ENCODE assay signal across 15 cellular contexts in genomic region chr22:41821449-41822030, GRCh38. TPM values are rescaled to one million over a fixed set of nuclear protein-coding genes. Genes with fewer than 3 reads are reported as not detected.
DNase-seq lines count a peak whose midpoint lies in the region; ATAC-seq and TF ChIP-seq lines count a peak whose summit lies in the region.
"Had no signal": no experiment of that assay in that cellular context is flagged by ENCODE, and none has a peak within 500 bp of the region (broad histone marks: within the 10 kb centered on the region; RNA-seq: fewer than 3 reads in every experiment).

No MANE protein-coding gene starts in this region.

- no peak overlapping the region for H3K4me3 Mint-ChIP-seq in stimulated activated naive CD8-positive, alpha-beta T cell treated with anti-CD3 and anti-CD28 coated beads, Interleukin-15, Interleukin-2, amounts not matched to agents 100 ng/mL and 50 ng/mL, for 24 hours
- no peak overlapping the region for H3K4me3 Mint-ChIP-seq in stimulated activated naive CD8-positive, alpha-beta T cell treated with anti-CD3 and anti-CD28 coated beads, Interleukin-15, amount 100 ng/mL, for 72 hours
- H3K4me3 Mint-ChIP-seq in T-helper 17 cell = no peak overlapping the region
- no peak overlapping the region for H3K4me3 Mint-ChIP-seq in effector memory CD8-positive, alpha-beta T cell

- H3K36me3 ChIP-seq in left lung = peaks cover 0 to 28% of the 10 kb centered on the region in 2 donors
- no peaks in the 10 kb centered on the region for H3K36me3 ChIP-seq in right lobe of liver
- H3K36me3 ChIP-seq: pancreas had no signal

- H3K4me3 ChIP-seq in left lung (no peak overlapping the region), right lobe of liver (no peak overlapping the region)
- H3K4me3 ChIP-seq: pancreas had no signal

- no peak for DNase-seq in stimulated activated naive CD8-positive, alpha-beta T cell treated with anti-CD3 and anti-CD28 coated beads, Interleukin-15, amount 100 ng/mL, for 72 hours
- DNase-seq in T-helper 17 cell = no peak
- no peak for DNase-seq in effector memory CD8-positive, alpha-beta T cell
- no peak for DNase-seq in left lung
- DNase-seq in HuH-7 (ENCODE audit: low spot score) = no peak
- no peak for DNase-seq in right lobe of liver
- DNase-seq: DMS153; hippocampal formation; kidney glomerular epithelial cell; NCI-H2029 treated with DMSO at 0.1 percent for 48 hours; NCI-H526 treated with DMSO at 0.1 percent for 48 hours; pancreas; stimulated activated CD4-positive, alpha-beta T cell treated with anti-CD3 and anti-CD28 coated beads, Interleukin-2, amount 100 ng/mL, for 48 hours had no signal

- peaks cover 9 to 12% of the 10 kb centered on the region in 2 donors for H3K4me1 ChIP-seq in left lung
- H3K4me1 ChIP-seq in right lobe of liver = no peaks in the 10 kb centered on the region

- no peaks in the 10 kb centered on the region for H3K27me3 ChIP-seq in left lung
- H3K27me3 ChIP-seq in right lobe of liver = no peaks in the 10 kb centered on the region
- H3K27me3 ChIP-seq: pancreas had no signal

- TF ChIP-seq CTCF in left lung (IDR thresholded peaks at IDR 0.05) = no peak
- no peak for TF ChIP-seq CTCF in right lobe of liver (IDR thresholded peaks at IDR 0.05)

- H3K9me3 ChIP-seq in T-helper 17 cell (ENCODE audit: control insufficient read depth, low read length, poor library complexity, severe bottlenecking) (no peaks in the 10 kb centered on the region), left lung (no peaks in the 10 kb centered on the region), right lobe of liver (no peaks in the 10 kb centered on the region)
- H3K9me3 ChIP-seq: pancreas had no signal

- peaks cover 30% of the 10 kb centered on the region for H3K4me1 Mint-ChIP-seq in stimulated activated naive CD8-positive, alpha-beta T cell treated with anti-CD3 and anti-CD28 coated beads, Interleukin-15, Interleukin-2, amounts not matched to agents 100 ng/mL and 50 ng/mL, for 24 hours (ENCODE audit: low read depth)
- H3K4me1 Mint-ChIP-seq in stimulated activated naive CD8-positive, alpha-beta T cell treated with anti-CD3 and anti-CD28 coated beads, Interleukin-15, amount 100 ng/mL, for 72 hours = peaks cover 29% of the 10 kb centered on the region
- peaks cover 21% of the 10 kb centered on the region for H3K4me1 Mint-ChIP-seq in T-helper 17 cell
- peaks cover 13 to 18% of the 10 kb centered on the region in 2 donors for H3K4me1 Mint-ChIP-seq in effector memory CD8-positive, alpha-beta T cell (ENCODE audit: low read depth in 2 of 2)

- H3K27ac Mint-ChIP-seq in stimulated activated naive CD8-positive, alpha-beta T cell treated with anti-CD3 and anti-CD28 coated beads, Interleukin-15, Interleukin-2, amounts not matched to agents 100 ng/mL and 50 ng/mL, for 24 hours = peak overlapping the region; percentile 94
- no peak overlapping the region for H3K27ac Mint-ChIP-seq in stimulated activated naive CD8-positive, alpha-beta T cell treated with anti-CD3 and anti-CD28 coated beads, Interleukin-15, amount 100 ng/mL, for 72 hours
- peak overlapping the region; percentile 89 for H3K27ac Mint-ChIP-seq in T-helper 17 cell
- peak overlapping the region; percentile 81 to 88 for H3K27ac Mint-ChIP-seq in effector memory CD8-positive, alpha-beta T cell

- TF ChIP-seq POLR2A in right lobe of liver (IDR thresholded peaks at IDR 0.05) = no peak

- H3K27ac ChIP-seq in left lung (no peak overlapping the region), right lobe of liver (no peak overlapping the region)
- H3K27ac ChIP-seq: pancreas had no signal

- intact Hi-C loops in left lung (cut with DNase I) (loop anchor here in 1 of 2 donors (10.0 kb wide), 1 partner anchor 123 kb away; the partner anchor contains the start of gene CENPM), right lobe of liver (cut with DNase I) (no loop called here)

- H3K36me3 Mint-ChIP-seq in stimulated activated naive CD8-positive, alpha-beta T cell treated with anti-CD3 and anti-CD28 coated beads, Interleukin-15, Interleukin-2, amounts not matched to agents 100 ng/mL and 50 ng/mL, for 24 hours (ENCODE audit: low read depth) = peaks cover 21% of the 10 kb centered on the region
- peaks cover 9% of the 10 kb centered on the region for H3K36me3 Mint-ChIP-seq in T-helper 17 cell (ENCODE audit: low read depth)
- H3K36me3 Mint-ChIP-seq in effector memory CD8-positive, alpha-beta T cell (ENCODE audit: insufficient read depth) = peaks cover 9% of the 10 kb centered on the region

- no peaks in the 10 kb centered on the region for H3K9me3 Mint-ChIP-seq in stimulated activated naive CD8-positive, alpha-beta T cell treated with anti-CD3 and anti-CD28 coated beads, Interleukin-15, Interleukin-2, amounts not matched to agents 100 ng/mL and 50 ng/mL, for 24 hours
- no peaks in the 10 kb centered on the region for H3K9me3 Mint-ChIP-seq in stimulated activated naive CD8-positive, alpha-beta T cell treated with anti-CD3 and anti-CD28 coated beads, Interleukin-15, amount 100 ng/mL, for 72 hours
- H3K9me3 Mint-ChIP-seq in effector memory CD8-positive, alpha-beta T cell = no peaks in the 10 kb centered on the region

- WGBS in right lobe of liver (ENCODE audit: insufficient coverage, low coverage, low lambda C conversion rate, missing lambda C conversion rate) = 82% methylated on average over 7 of the region's 8 CpGs

- ATAC-seq in stimulated activated naive CD8-positive, alpha-beta T cell treated with anti-CD3 and anti-CD28 coated beads, Interleukin-15, amount 100 ng/mL, for 72 hours = no peak
- ATAC-seq in T-helper 17 cell (no peak), left lung (no peak), HG03520 (IDR thresholded peaks at IDR 0.05; ENCODE audit: unreplicated experiment) (no peak), right lobe of liver (no peak)
- ATAC-seq in effector memory CD8-positive, alpha-beta T cell (replicated peaks) = no peak
- ATAC-seq: pancreas had no signal

- no peaks in the 10 kb centered on the region for H3K27me3 Mint-ChIP-seq in stimulated activated naive CD8-positive, alpha-beta T cell treated with anti-CD3 and anti-CD28 coated beads, Interleukin-15, Interleukin-2, amounts not matched to agents 100 ng/mL and 50 ng/mL, for 24 hours
- no peaks in the 10 kb centered on the region for H3K27me3 Mint-ChIP-seq in stimulated activated naive CD8-positive, alpha-beta T cell treated with anti-CD3 and anti-CD28 coated beads, Interleukin-15, amount 100 ng/mL, for 72 hours
- H3K27me3 Mint-ChIP-seq in T-helper 17 cell = no peaks in the 10 kb centered on the region
- no peaks in the 10 kb centered on the region for H3K27me3 Mint-ChIP-seq in effector memory CD8-positive, alpha-beta T cell

RNA-seq across cellular contexts. Expression of gene SREBF2, which starts 11.4 kb away (rescaled TPM):
- total RNA-seq in T-helper 17 cell (100 to 1,000 TPM; 102 to 106 TPM), left lung (100 to 1,000 TPM; 130 to 162 TPM), right lobe of liver (10 to 100 TPM; 26.7 to 63.4 (median 37.2) TPM)

RNA-seq across cellular contexts. Expression of gene CCDC134, which starts 21.1 kb away (rescaled TPM):
- total RNA-seq in T-helper 17 cell (10 to 100 TPM; 13.7 to 14.2 TPM), left lung (10 to 100 TPM in 1 of 2 donors, 1 to 10 TPM in 1; 9.7 to 14.1 TPM), right lobe of liver (1 to 10 TPM; 2.6 to 5.2 (median 3.4) TPM)

Comparison
In these comparisons a context has a peak if more than half of its experiments do, and no peak if none do; other contexts are left out.
1. H3K27ac Mint-ChIP-seq: peak in stimulated activated naive CD8-positive, alpha-beta T cell treated with anti-CD3 and anti-CD28 coated beads, Interleukin-15, Interleukin-2, amounts not matched to agents 100 ng/mL and 50 ng/mL, for 24 hours (single experiment), T-helper 17 cell (single experiment) and effector memory CD8-positive, alpha-beta T cell (2 of 2); none in stimulated activated naive CD8-positive, alpha-beta T cell treated with anti-CD3 and anti-CD28 coated beads, Interleukin-15, amount 100 ng/mL, for 72 hours (0 of 2).